Comparison of ENCODE assay signal across 14 cellular contexts in the genomic region with DNA sequence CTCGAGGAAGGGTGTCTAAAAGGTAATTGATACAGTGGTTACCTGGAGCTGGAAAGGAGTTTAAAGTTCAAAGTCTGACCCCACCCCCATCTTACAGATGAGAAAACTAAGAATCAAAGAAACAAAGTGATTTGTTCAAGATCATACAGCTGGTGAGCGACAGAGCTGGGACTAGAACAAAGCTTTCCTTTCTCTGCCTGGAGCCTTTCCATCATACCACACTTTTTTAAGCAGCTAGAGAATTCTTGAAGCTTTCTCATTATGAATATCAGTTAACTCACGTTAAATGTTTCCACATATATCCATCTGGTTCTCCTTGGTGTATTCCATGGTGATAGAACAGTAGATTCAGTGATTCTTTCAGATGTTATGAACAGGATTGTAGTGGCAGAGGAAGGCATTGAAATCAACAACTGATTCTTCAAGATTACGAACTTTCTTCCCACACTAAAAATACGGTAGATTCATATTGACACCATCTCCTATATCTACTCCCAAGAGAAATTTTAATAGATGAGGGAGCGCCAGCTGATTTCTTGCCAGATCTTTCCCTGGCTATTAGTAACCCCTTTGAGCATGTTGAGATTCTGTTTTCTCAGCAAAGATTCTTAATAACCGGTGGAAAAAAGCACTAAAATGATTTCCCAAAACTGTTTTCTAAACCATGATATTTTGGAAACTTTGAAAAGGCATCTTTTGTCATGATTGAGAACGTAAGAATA.
"Had no signal": no experiment of that assay in that cellular context is flagged by ENCODE, and none has a peak within 500 bp of the region (broad histone marks: within the 10 kb centered on the region; RNA-seq: fewer than 3 reads in every experiment).

No MANE protein-coding gene starts in this region.

- H3K36me3 ChIP-seq: sigmoid colon, suprapubic skin, upper lobe of right lung had no signal

- H3K4me3 ChIP-seq: sigmoid colon, SK-N-MC, suprapubic skin, upper lobe of right lung had no signal

- H3K9me3 ChIP-seq: sigmoid colon, suprapubic skin, upper lobe of right lung had no signal

- H3K27me3 ChIP-seq: sigmoid colon, suprapubic skin, upper lobe of right lung had no signal

- H3K27ac ChIP-seq: sigmoid colon, SK-N-MC, suprapubic skin, upper lobe of right lung, VCaP had no signal

- H3K9me3 Mint-ChIP-seq: activated CD8-positive, alpha-beta T cell treated with anti-CD3 and anti-CD28 coated beads for 36 hours; activated T-cell treated with anti-CD3 and anti-CD28 coated beads, Interleukin-2, amount 50 U/mL, for 72 hours had no signal

- ATAC-seq: activated CD8-positive, alpha-beta T cell treated with anti-CD3 and anti-CD28 coated beads for 36 hours; activated T-cell treated with anti-CD3 and anti-CD28 coated beads, Interleukin-2, amount 50 U/mL, for 72 hours; T-cell had no signal

- H3K4me1 Mint-ChIP-seq: T-cell had no signal

- H3K27ac Mint-ChIP-seq: activated CD8-positive, alpha-beta T cell treated with anti-CD3 and anti-CD28 coated beads for 36 hours; activated T-cell treated with anti-CD3 and anti-CD28 coated beads, Interleukin-2, amount 50 U/mL, for 72 hours; T-cell had no signal

- H3K36me3 Mint-ChIP-seq: T-cell had no signal

- DNase-seq: activated CD8-positive, alpha-beta memory T cell treated with anti-CD3 and anti-CD28 coated beads, Interleukin-2, amount 50 U/mL, for 4 hours; activated CD8-positive, alpha-beta T cell treated with anti-CD3 and anti-CD28 coated beads for 36 hours; activated T-cell treated with anti-CD3 and anti-CD28 coated beads, Interleukin-2, amount 50 U/mL, for 72 hours; cortex of kidney; effector CD8-positive, alpha-beta T cell; mammary epithelial cell; sigmoid colon; stimulated activated CD4-positive, alpha-beta T cell treated with anti-CD3 and anti-CD28 coated beads, Interleukin-2, amount 100 ng/mL, for 48 hours; stimulated activated naive CD4-positive, alpha-beta T cell treated with Interleukin-2 at 50 U/mL for 16 hours; T-cell; upper lobe of right lung had no signal

- H3K27me3 Mint-ChIP-seq: activated CD8-positive, alpha-beta T cell treated with anti-CD3 and anti-CD28 coated beads for 36 hours had no signal

- H3K4me3 Mint-ChIP-seq: activated CD8-positive, alpha-beta T cell treated with anti-CD3 and anti-CD28 coated beads for 36 hours; activated T-cell treated with anti-CD3 and anti-CD28 coated beads, Interleukin-2, amount 50 U/mL, for 72 hours; T-cell had no signal
